ENCODE assay signal across 19 cellular contexts in the genomic region with DNA sequence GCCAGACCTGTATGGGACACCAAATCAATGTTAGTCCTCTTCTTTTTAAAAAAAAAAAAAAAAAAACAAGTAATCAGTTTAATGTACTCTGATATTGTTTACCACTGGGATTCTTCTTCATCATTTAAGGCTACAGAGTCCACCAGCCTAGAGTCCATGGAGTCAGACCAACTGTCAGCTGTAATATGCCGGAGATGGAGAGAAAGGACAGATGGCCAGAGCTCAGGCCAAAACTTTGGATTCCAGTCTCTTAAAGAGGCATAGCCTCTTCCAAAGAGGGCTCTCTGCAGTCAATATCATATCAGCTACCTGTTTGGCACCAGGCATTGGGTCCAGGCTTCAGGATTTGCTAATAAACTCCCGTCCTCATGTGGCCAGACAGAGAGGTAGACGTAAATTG.
"Had no signal": no experiment of that assay in that cellular context is flagged by ENCODE, and none has a peak within 500 bp of the region (broad histone marks: within the 10 kb centered on the region; RNA-seq: fewer than 3 reads in every experiment).

No MANE protein-coding gene starts in this region.

- H3K27me3 ChIP-seq: colonic mucosa, dorsolateral prefrontal cortex, esophagus squamous epithelium, neutrophil, ovary, tibial artery had no signal

- H3K27ac ChIP-seq: colonic mucosa, esophagus squamous epithelium, neutrophil, ovary, prostate gland, tibial artery had no signal

- H3K4me1 ChIP-seq: colonic mucosa, esophagus squamous epithelium, prostate gland had no signal

- H3K4me3 ChIP-seq: colonic mucosa, dorsolateral prefrontal cortex, esophagus squamous epithelium, lung, ovary, prostate gland, tibial artery had no signal

- H3K36me3 ChIP-seq: colonic mucosa, esophagus squamous epithelium, neutrophil, ovary, prostate gland, tibial artery had no signal

- DNase-seq: activated CD4-positive, alpha-beta T cell treated with anti-CD3 and anti-CD28 coated beads for 1 hour; activated CD4-positive, alpha-beta T cell treated with anti-CD3 and anti-CD28 coated beads, Interleukin-2, amount 50 U/mL, for 1 hour; activated CD8-positive, alpha-beta T cell treated with anti-CD3 and anti-CD28 coated beads, Interleukin-2, amount 10 ng/mL, durations not matched to agents 7 days and 5 days; activated gamma-delta T cell; activated naive CD4-positive, alpha-beta T cell treated with anti-CD3 and anti-CD28 coated beads, Interleukin-2, amount 50 U/mL, for 16 hours; activated naive CD8-positive, alpha-beta T cell treated with anti-CD3 and anti-CD28 coated beads, Interleukin-2, amount 50 U/mL, for 24 hours; anterior cingulate cortex; colonic mucosa; esophagus squamous epithelium; kidney; midbrain; ovary; stimulated activated CD4-positive, alpha-beta T cell treated with anti-CD3 and anti-CD28 coated beads, Interleukin-12 subunit alpha, Interleukin-12 subunit beta, amount 100 ng/mL, for 4 hours; T-helper 1 cell; tibial artery had no signal

- H3K9me3 ChIP-seq: colonic mucosa, esophagus squamous epithelium, neutrophil, ovary, prostate gland, tibial artery had no signal

- ATAC-seq: activated CD8-positive, alpha-beta T cell treated with anti-CD3 and anti-CD28 coated beads, Interleukin-2, amount 10 ng/mL, durations not matched to agents 7 days and 5 days; activated naive CD8-positive, alpha-beta T cell treated with anti-CD3 and anti-CD28 coated beads, Interleukin-2, amount 50 U/mL, for 24 hours had no signal
